ENCODE assay signal across 11 cellular contexts in genomic region chr3:8757551-8758518, GRCh38. TPM values are rescaled to one million over a fixed set of nuclear protein-coding genes. Genes with fewer than 3 reads are reported as not detected.
DNase-seq lines count a peak whose midpoint lies in the region; ATAC-seq and TF ChIP-seq lines count a peak whose summit lies in the region.
"Had no signal": no experiment of that assay in that cellular context is flagged by ENCODE, and none has a peak within 500 bp of the region (broad histone marks: within the 10 kb centered on the region; RNA-seq: fewer than 3 reads in every experiment).

No MANE protein-coding gene starts in this region.

- DNase-seq in IMR-90: peak; percentile 48
- no peak for DNase-seq in chondrocyte (ENCODE audit: low spot score)
- DNase-seq in psoas muscle: peak; percentile 67 to 89
- no peak for DNase-seq in Calu3
- no peak for DNase-seq in activated effector memory CD4-positive, alpha-beta T cell treated with anti-CD3 and anti-CD28 coated beads, Interleukin-2, amount 50 U/mL, for 16 hours
- DNase-seq: left lung, NCI-H187 had no signal

- no peaks in the 10 kb centered on the region for H4K20me1 ChIP-seq in IMR-90 (ENCODE audit: insufficient read depth, low read length)

- no peak overlapping the region for H2BK20ac ChIP-seq in IMR-90 (ENCODE audit: low read depth, low read length)

- no peak overlapping the region for H3K18ac ChIP-seq in IMR-90 (ENCODE audit: low read depth, low read length)

- no peaks in the 10 kb centered on the region for H3K27me3 ChIP-seq in IMR-90 (ENCODE audit: control insufficient read depth, insufficient read depth, low read length)
- no peaks in the 10 kb centered on the region for H3K27me3 ChIP-seq in psoas muscle (ENCODE audit: insufficient read depth in 3 of 3, low read length in 2 of 3)
- H3K27me3 ChIP-seq: left lung had no signal

- intact Hi-C loops in IMR-90 (cut with micrococcal nuclease) (no loop called here), psoas muscle (cut with DNase I) (no loop called here), Calu3 (cut with micrococcal nuclease; ENCODE audit: unreplicated experiment) (no loop called here)

- no peak overlapping the region for H2BK120ac ChIP-seq in IMR-90 (ENCODE audit: low read depth, low read length)

- no peaks in the 10 kb centered on the region for H3K9me3 Mint-ChIP-seq in chondrocyte (ENCODE audit: low read depth)
- no peaks in the 10 kb centered on the region for H3K9me3 Mint-ChIP-seq in Calu3 (ENCODE audit: low read depth, unreplicated experiment)
- H3K9me3 Mint-ChIP-seq: T-helper 2 cell treated with Interferon-gamma antibody and Interleukin-4, amounts not matched to agents 5 μg/mL and 100 μg/mL, for 36 hours had no signal

- H3K56ac ChIP-seq in IMR-90 (ENCODE audit: extremely low read depth, insufficient read depth, low read length): no peak overlapping the region

- TF ChIP-seq CTCF in IMR-90 (conservative IDR thresholded peaks at IDR 0.05; ENCODE audit: low read depth, low read length): no peak
- TF ChIP-seq CTCF in chondrocyte (IDR thresholded peaks at IDR 0.05): peak; percentile 11
- TF ChIP-seq CTCF in psoas muscle (IDR thresholded peaks at IDR 0.05): no peak
- TF ChIP-seq CTCF in Calu3 (IDR thresholded peaks at IDR 0.05; ENCODE audit: unreplicated experiment): no peak

- no peak overlapping the region for H3K4ac ChIP-seq in IMR-90 (ENCODE audit: low read depth, low read length)

- H2AK9ac ChIP-seq in IMR-90 (replicated peaks; ENCODE audit: low read depth, low read length, poor library complexity): no peak overlapping the region

- no peaks in the 10 kb centered on the region for H3K9me3 ChIP-seq in IMR-90 (ENCODE audit: control insufficient read depth, insufficient read depth, low read length)
- H3K9me3 ChIP-seq in psoas muscle: no peaks in the 10 kb centered on the region
- H3K9me3 ChIP-seq: left lung, prostate gland had no signal

- H3K36me3 ChIP-seq in IMR-90 (ENCODE audit: control insufficient read depth, insufficient read depth, low read length) (no peaks in the 10 kb centered on the region), psoas muscle (ENCODE audit: insufficient read depth in 1 of 2, low read depth in 1 of 2) (no peaks in the 10 kb centered on the region)
- H3K36me3 ChIP-seq: left lung, prostate gland had no signal

- H3K4me1 ChIP-seq in IMR-90 (ENCODE audit: control insufficient read depth, insufficient read depth, low read length) (no peaks in the 10 kb centered on the region), psoas muscle (peaks cover 30% of the 10 kb centered on the region)
- H3K4me1 ChIP-seq: left lung, prostate gland had no signal

- in situ Hi-C loops in IMR-90 (cut with MboI; ENCODE audit: low sequenced_read_pairs): loop anchor here (25.0 kb wide), 1 partner anchor 304 kb away; no protein-coding TSS in a partner anchor

- H4K5ac ChIP-seq in IMR-90 (ENCODE audit: low read depth, low read length): no peak overlapping the region

- ATAC-seq in GM21529 (IDR thresholded peaks at IDR 0.05; ENCODE audit: unreplicated experiment) (peak; percentile 80), IMR-90 (ENCODE audit: low read depth) (no peak), psoas muscle (peak; percentile 90 to 97 (median 94)), GM19324 (IDR thresholded peaks at IDR 0.05; ENCODE audit: low FRiP score, unreplicated experiment) (no peak)
- ATAC-seq: left lung had no signal

- WGBS in IMR-90 (ENCODE audit: extremely low coverage in 2 of 2, insufficient read length in 1 of 2), 2 experiments: no CpG with 5 or more reads among the region's 24 CpGs
- WGBS in psoas muscle, 3 donors: 30 to 46% (median 34%) methylated on average over 24 of the region's 24 CpGs

- H3K27ac Mint-ChIP-seq in chondrocyte (ENCODE audit: unreplicated experiment) (peak overlapping the region; percentile 33), Calu3 (ENCODE audit: unreplicated experiment) (no peak overlapping the region)
- H3K27ac Mint-ChIP-seq: T-helper 2 cell treated with Interferon-gamma antibody and Interleukin-4, amounts not matched to agents 5 μg/mL and 100 μg/mL, for 36 hours had no signal

- H4K91ac ChIP-seq in IMR-90 (ENCODE audit: insufficient read depth, low read depth, low read length): no peak overlapping the region

- H2BK5ac ChIP-seq in IMR-90 (ENCODE audit: low read depth, low read length, poor library complexity, severe bottlenecking): no peak overlapping the region

- H3K27ac ChIP-seq in IMR-90 (ENCODE audit: insufficient read depth, low read length) (no peak overlapping the region), psoas muscle (peak overlapping the region; percentile 66)
- H3K27ac ChIP-seq: left lung, prostate gland had no signal

- no peak for TF ChIP-seq RAD21 in IMR-90 (IDR thresholded peaks at IDR 0.05; ENCODE audit: low read length)

- H3K9ac ChIP-seq in IMR-90 (ENCODE audit: low read depth, low read length): no peak overlapping the region

- no peak overlapping the region for H3K23ac ChIP-seq in IMR-90 (ENCODE audit: low read depth, low read length)

- BruUV-seq in IMR-90 (replicated peaks; lab: Mats Ljungman, UMichigan): no TSS peak
- BruUV-seq in Calu3 (replicated peaks; lab: Mats Ljungman, UMichigan): no TSS peak

- H2AFZ ChIP-seq in IMR-90 (replicated peaks; ENCODE audit: low read length, poor library complexity): peak overlapping the region; percentile 44

- no peaks in the 10 kb centered on the region; a peak in 1 of 4 replicates for H3K79me1 ChIP-seq in IMR-90 (ENCODE audit: low read depth in 1 of 2, low read length in 2 of 2)

- no peak overlapping the region for H3K4me3 Mint-ChIP-seq in chondrocyte (ENCODE audit: unreplicated experiment)
- no peak overlapping the region for H3K4me3 Mint-ChIP-seq in Calu3 (ENCODE audit: low read depth, unreplicated experiment)
- H3K4me3 Mint-ChIP-seq: T-helper 2 cell treated with Interferon-gamma antibody and Interleukin-4, amounts not matched to agents 5 μg/mL and 100 μg/mL, for 36 hours had no signal

- no peak overlapping the region for H3K4me3 ChIP-seq in IMR-90 (ENCODE audit: insufficient read depth, low read depth, low read length)
- peak overlapping the region; percentile 8 for H3K4me3 ChIP-seq in psoas muscle
- H3K4me3 ChIP-seq: left lung, prostate gland had no signal

- no peak overlapping the region for H3K4me2 ChIP-seq in IMR-90 (ENCODE audit: low read depth, low read length)

- H3K4me1 Mint-ChIP-seq in chondrocyte (ENCODE audit: low read depth) (peaks cover 37% of the 10 kb centered on the region), Calu3 (ENCODE audit: low read depth, unreplicated experiment) (no peaks in the 10 kb centered on the region)

- no peak overlapping the region for H4K8ac ChIP-seq in IMR-90 (ENCODE audit: low read depth in 2 of 2, low read length in 2 of 2)

- CTCF ChIA-PET in IMR-90 (lab: Yijun Ruan, JAX): no interaction called here
- CTCF ChIA-PET in Calu3 (lab: Charles Lee): no interaction called here

- dilution Hi-C loops in IMR-90 (cut with HindIII; ENCODE audit: low sequenced_read_pairs, unreplicated experiment): no loop called here

- POLR2A ChIA-PET in IMR-90 (lab: Charles Lee; ENCODE audit: unreplicated experiment): no interaction called here

- H3K36me3 Mint-ChIP-seq in chondrocyte (ENCODE audit: low read depth) (peaks cover 10% of the 10 kb centered on the region), Calu3 (ENCODE audit: insufficient read depth, unreplicated experiment) (no peaks in the 10 kb centered on the region)

- H2AK5ac ChIP-seq in IMR-90 (ENCODE audit: low read depth, low read length): no peak overlapping the region

- no peak overlapping the region for H3K14ac ChIP-seq in IMR-90 (replicated peaks; ENCODE audit: low read depth, low read length)

- H3K9me1 ChIP-seq in IMR-90 (ENCODE audit: insufficient read depth, low read length): no peaks in the 10 kb centered on the region; the same call in 1 of the 2 replicates

- TF ChIP-seq POLR2A in IMR-90 (IDR thresholded peaks at IDR 0.05; ENCODE audit: low read depth, low read length): no peak

- no peak overlapping the region for H2BK15ac ChIP-seq in IMR-90 (ENCODE audit: low read depth, low read length)

- H3K27me3 Mint-ChIP-seq in chondrocyte (ENCODE audit: low read depth) (no peaks in the 10 kb centered on the region), Calu3 (ENCODE audit: unreplicated experiment) (no peaks in the 10 kb centered on the region)

TF ChIP-seq in IMR-90, 13 proteins besides CTCF, POLR2A, EP300 and RAD21:
- TF ChIP-seq MAFK (IDR thresholded peaks at IDR 0.05; ENCODE audit: low read depth, low read length) (no peak), SMC3 (IDR thresholded peaks at IDR 0.05; ENCODE audit: low read depth, low read length) (no peak), BHLHE40 (IDR thresholded peaks at IDR 0.05; ENCODE audit: low read depth, low read length) (peak; percentile 52; the same call in 1 of the 2 replicates)

RNA-seq across cellular contexts. Expression of gene OXTR, which starts 11.6 kb away (rescaled TPM):
- total RNA-seq in IMR-90 (2012; rRNA removed) (56.1 and 76.9 TPM in 2 replicates), chondrocyte (48.5 to 90.8 TPM (median 48.8 TPM) in 3 replicates), psoas muscle (under 1 TPM in 2 of 4 donors, not detected in 2; 0.11 to 0.16 TPM), Calu3 (2022) (2.8 and 3.4 TPM in 2 replicates)
- polyA plus RNA-seq in IMR-90 (2012; rRNA removed) (42.8 and 50.0 TPM in 2 replicates), psoas muscle (under 1 TPM; 0.09 to 0.38 (median 0.12) TPM)
- 15.7 and 51.4 TPM in 2 replicates for polyA plus RNA-seq in IMR-90 (2012; cell fraction: cytosol; rRNA removed)
- polyA plus RNA-seq in IMR-90 (2012; cell fraction: nucleus; rRNA removed; ENCODE audit: low replicate concordance): 15.6 and 29.9 TPM in 2 replicates

RNA-seq across cellular contexts. Expression of gene CAV3, which starts 24.2 kb away (rescaled TPM):
- 0.28 and 0.36 TPM in 2 replicates for total RNA-seq in IMR-90 (2012; rRNA removed)
- polyA plus RNA-seq in IMR-90 (2012; rRNA removed): 0.17 TPM in 1 of 2 replicates, not detected in the other
- polyA plus RNA-seq in IMR-90 (2012; cell fraction: cytosol; rRNA removed): not detected in 2 replicates
- not detected in 2 replicates for polyA plus RNA-seq in IMR-90 (2012; cell fraction: nucleus; rRNA removed; ENCODE audit: low replicate concordance)
- total RNA-seq in chondrocyte: not detected in 3 replicates
- 10 to 100 TPM; 36.4 to 71.1 (median 52.5) TPM for total RNA-seq in psoas muscle
- 10 to 100 TPM; 20.5 to 67.2 (median 49.3) TPM for polyA plus RNA-seq in psoas muscle
- total RNA-seq in Calu3 (2022): not detected in 2 replicates

Comparison
In these comparisons a context has a peak if more than half of its experiments do, and no peak if none do; other contexts are left out.
1. ATAC-seq: peak in GM21529 (single experiment) and psoas muscle (4 of 4); none in IMR-90 (single experiment) and GM19324 (single experiment).
2. DNase-seq: peak in IMR-90 (single experiment) and psoas muscle (2 of 2); none in chondrocyte (single experiment), Calu3 (single experiment) and activated effector memory CD4-positive, alpha-beta T cell treated with anti-CD3 and anti-CD28 coated beads, Interleukin-2, amount 50 U/mL, for 16 hours (single experiment).
3. RNA of gene OXTR, which starts 11.6 kb away (total RNA-seq): 56.1 to 76.9 TPM in IMR-90 and 48.5 to 90.8 TPM in chondrocyte; 2.8 to 3.4 TPM in Calu3 and 0.11 to 0.16 TPM in psoas muscle; every median in the first group is over 10 times any median in the second.
4. RNA of gene CAV3, which starts 24.2 kb away (total RNA-seq): 36.4 to 71.1 TPM in psoas muscle; 0.28 to 0.36 TPM in IMR-90, not detected in chondrocyte and not detected in Calu3; every median in the first group is over 10 times any median in the second.